1 cellular context compared by ENCODE assay signal in the genomic region with DNA sequence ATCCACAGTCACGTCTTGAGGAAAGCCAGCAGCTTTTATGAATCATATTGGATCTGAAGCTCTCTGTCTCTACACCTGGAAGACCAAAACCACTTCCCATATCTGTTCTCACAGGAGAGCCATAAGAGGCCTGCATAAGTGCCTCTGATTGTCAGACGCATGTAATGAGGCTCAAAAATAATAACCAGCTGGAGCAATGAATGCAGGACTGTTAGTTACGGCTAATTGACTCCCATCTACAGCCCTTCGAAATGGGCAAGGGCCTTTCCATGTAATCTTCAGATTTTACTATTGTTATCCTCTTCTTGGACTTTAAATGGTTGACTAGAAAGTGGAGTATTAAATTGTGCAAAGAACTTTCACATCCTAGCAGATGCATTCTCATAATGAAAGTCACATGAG.
TF ChIP-seq lines count a peak whose summit lies in the region.

No MANE protein-coding gene starts in this region.

TF ChIP-seq in SK-N-SH, 30 proteins besides CTCF, POLR2A, EP300 and RAD21 (continued from another document):
- no peak for TF ChIP-seq REST (IDR thresholded peaks at IDR 0.05; ENCODE audit: low read depth, low read length)
- no peak for TF ChIP-seq EZH2phosphoT487 (IDR thresholded peaks at IDR 0.05; ENCODE audit: borderline replicate concordance, low read depth)
